Comparison of ENCODE assay signal across 1 cellular context in genomic region chrX:49103637-49104036, GRCh38.
TF ChIP-seq lines count a peak whose summit lies in the region.

No MANE protein-coding gene starts in this region.

TF ChIP-seq in endothelial cell of umbilical vein, 7 proteins besides CTCF, POLR2A, EP300 and RAD21:
- TF ChIP-seq MAX (IDR thresholded peaks at IDR 0.05; ENCODE audit: insufficient read depth, insufficient read length) (no peak), MYC (IDR thresholded peaks at IDR 0.05; ENCODE audit: low read depth, low read length) (no peak), EZH2 (IDR thresholded peaks at IDR 0.05; ENCODE audit: borderline replicate concordance, low read depth, low read length, severe bottlenecking) (no peak), FOS (IDR thresholded peaks at IDR 0.05; ENCODE audit: borderline replicate concordance, insufficient read depth, low read length) (peak; percentile 7)
